9 cellular contexts compared by ENCODE assay signal in the genomic region with DNA sequence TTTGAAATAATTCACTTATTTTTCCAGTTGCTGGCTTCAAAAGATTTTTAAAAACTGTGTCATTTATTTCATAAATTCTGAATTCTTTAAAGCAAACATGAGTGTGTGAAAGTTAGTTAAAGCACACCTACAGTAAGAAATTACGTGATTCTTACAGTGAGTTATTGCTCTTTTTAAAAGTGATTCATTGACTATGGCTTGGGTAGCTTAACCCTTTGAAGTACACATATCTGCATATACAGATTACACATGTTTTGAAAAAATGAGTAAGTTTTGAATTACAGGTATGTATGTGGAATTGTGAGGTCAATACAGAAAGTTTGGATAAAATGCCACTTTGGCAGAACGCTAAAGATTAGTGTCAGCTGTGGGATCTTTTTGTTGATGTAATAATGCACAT.
DNase-seq lines count a peak whose midpoint lies in the region; ATAC-seq, FAIRE-seq and TF ChIP-seq lines count a peak whose summit lies in the region.
"Had no signal": no experiment of that assay in that cellular context is flagged by ENCODE, and none has a peak within 500 bp of the region (broad histone marks: within the 10 kb centered on the region; RNA-seq: fewer than 3 reads in every experiment).

No MANE protein-coding gene starts in this region.

- H3K36me3 ChIP-seq in CD4-positive, CD25-positive, alpha-beta regulatory T cell (ENCODE audit: control insufficient read depth, insufficient read depth, low read length) = no peaks in the 10 kb centered on the region
- H3K36me3 ChIP-seq in pancreas = no peaks in the 10 kb centered on the region

- H3K27ac Mint-ChIP-seq in CD4-positive, CD25-positive, alpha-beta regulatory T cell = peak overlapping the region; percentile 92 to 95 (median 95)
- H3K27ac Mint-ChIP-seq in IgD-negative memory B cell (peak overlapping the region; percentile 45 to 64 (median 62)), Calu3 (ENCODE audit: unreplicated experiment) (no peak overlapping the region)
- H3K27ac Mint-ChIP-seq: type B pancreatic cell had no signal

- intact Hi-C loops in pancreas (cut with DNase I) = no loop called here
- intact Hi-C loops in Calu3 (cut with micrococcal nuclease; ENCODE audit: unreplicated experiment) = loop anchor here (5.0 kb wide), 1 partner anchor 63 kb away; a partner anchor contains a TSS

- DNase-seq in CD4-positive, CD25-positive, alpha-beta regulatory T cell = peak in 1 of 3 donors; percentile 47
- no peak for DNase-seq in caudate nucleus (lab: John Stamatoyannopoulos, UW)
- DNase-seq in pancreas = no peak
- DNase-seq in Calu3 = no peak
- no peak for DNase-seq in hepatic stellate cell (ENCODE audit: low spot score)
- no peak for DNase-seq in SKM-1 (lab: John Stamatoyannopoulos, UW; ENCODE audit: unreplicated experiment)
- DNase-seq in NCI-H2029 (lab: John Stamatoyannopoulos, UW) = no peak

- peak overlapping the region; percentile 93 for H3K4me3 ChIP-seq in CD4-positive, CD25-positive, alpha-beta regulatory T cell (ENCODE audit: low read depth, low read length)
- H3K4me3 ChIP-seq in pancreas = peak overlapping the region in 1 of 4 donors; percentile 7

- no peaks in the 10 kb centered on the region for H3K9me3 ChIP-seq in CD4-positive, CD25-positive, alpha-beta regulatory T cell (ENCODE audit: control insufficient read depth in 2 of 2, low read length in 2 of 2)
- no peaks in the 10 kb centered on the region for H3K9me3 ChIP-seq in pancreas

- peak overlapping the region; percentile 82 to 96 (median 90) for H3K4me3 Mint-ChIP-seq in CD4-positive, CD25-positive, alpha-beta regulatory T cell
- peak overlapping the region; percentile 69 to 95 (median 82) for H3K4me3 Mint-ChIP-seq in IgD-negative memory B cell
- no peak overlapping the region for H3K4me3 Mint-ChIP-seq in Calu3 (ENCODE audit: low read depth, unreplicated experiment)
- H3K4me3 Mint-ChIP-seq: type B pancreatic cell had no signal

- H3K27me3 ChIP-seq in CD4-positive, CD25-positive, alpha-beta regulatory T cell (ENCODE audit: control insufficient read depth, insufficient read depth, low read length) = no peaks in the 10 kb centered on the region
- H3K27me3 ChIP-seq in pancreas = no peaks in the 10 kb centered on the region

- no peak for TF ChIP-seq CTCF in pancreas (IDR thresholded peaks at IDR 0.05)
- TF ChIP-seq CTCF in Calu3 (IDR thresholded peaks at IDR 0.05; ENCODE audit: unreplicated experiment) = no peak

- ATAC-seq in CD4-positive, CD25-positive, alpha-beta regulatory T cell (ENCODE audit: low read depth in 2 of 2) = peak; percentile 46 to 56
- ATAC-seq in pancreas = no peak

- BruUV-seq in Calu3 (replicated peaks; lab: Mats Ljungman, UMichigan) = no TSS peak

- CTCF ChIA-PET in Calu3 (lab: Charles Lee) = interaction anchor here (2.5 kb wide), 1 partner anchor 10 kb away, joined by 10 read pairs; no protein-coding TSS in a partner anchor

- peak; percentile 92 for FAIRE-seq in pancreas (lab: Jason Lieb, UNC)

- H3K4me1 Mint-ChIP-seq in CD4-positive, CD25-positive, alpha-beta regulatory T cell = peaks cover 51 to 79% (median 60%) of the 10 kb centered on the region in 4 donors
- H3K4me1 Mint-ChIP-seq in IgD-negative memory B cell (peaks cover 26 to 41% (median 30%) of the 10 kb centered on the region in 3 donors), Calu3 (ENCODE audit: low read depth, unreplicated experiment) (peaks cover 21% of the 10 kb centered on the region)

- no peaks in the 10 kb centered on the region for H3K9me3 Mint-ChIP-seq in CD4-positive, CD25-positive, alpha-beta regulatory T cell
- H3K9me3 Mint-ChIP-seq in IgD-negative memory B cell (peaks cover 0 to 6% (median 4%) of the 10 kb centered on the region in 3 donors), Calu3 (ENCODE audit: low read depth, unreplicated experiment) (no peaks in the 10 kb centered on the region)
- H3K9me3 Mint-ChIP-seq: type B pancreatic cell had no signal

- WGBS in pancreas, 2 donors = 77 to 82% methylated on average over 2 of the region's 2 CpGs

- H3K4me1 ChIP-seq in CD4-positive, CD25-positive, alpha-beta regulatory T cell (ENCODE audit: control insufficient read depth, insufficient read depth, low read length, poor library complexity, severe bottlenecking) = peaks cover 88% of the 10 kb centered on the region
- peaks cover 0 to 14% (median 9%) of the 10 kb centered on the region in 3 donors for H3K4me1 ChIP-seq in pancreas

- H3K27me3 Mint-ChIP-seq in CD4-positive, CD25-positive, alpha-beta regulatory T cell = peaks cover 4% of the 10 kb centered on the region
- H3K27me3 Mint-ChIP-seq in IgD-negative memory B cell (no peaks in the 10 kb centered on the region), Calu3 (ENCODE audit: unreplicated experiment) (no peaks in the 10 kb centered on the region)
- H3K27me3 Mint-ChIP-seq: type B pancreatic cell had no signal

- no peaks in the 10 kb centered on the region for H3K36me3 Mint-ChIP-seq in CD4-positive, CD25-positive, alpha-beta regulatory T cell
- H3K36me3 Mint-ChIP-seq in IgD-negative memory B cell = no peaks in the 10 kb centered on the region
- H3K36me3 Mint-ChIP-seq in Calu3 (ENCODE audit: insufficient read depth, unreplicated experiment) = no peaks in the 10 kb centered on the region
- H3K36me3 Mint-ChIP-seq: type B pancreatic cell had no signal

- peak overlapping the region; percentile 86 for H3K27ac ChIP-seq in CD4-positive, CD25-positive, alpha-beta regulatory T cell (ENCODE audit: insufficient read depth, low read length, poor library complexity, severe bottlenecking)
- H3K27ac ChIP-seq in caudate nucleus (ENCODE audit: low read depth, low read length) = peak overlapping the region; percentile 55
- H3K27ac ChIP-seq in pancreas = peak overlapping the region in 1 of 4 donors; percentile 26

Comparison
In these comparisons a context has a peak if more than half of its experiments do, and no peak if none do; other contexts are left out.
1. ATAC-seq: peak in CD4-positive, CD25-positive, alpha-beta regulatory T cell (2 of 2); none in pancreas (0 of 4).